8 cellular contexts compared by ENCODE assay signal in genomic region chr2:241318830-241319229, GRCh38. TPM values are rescaled to one million over a fixed set of nuclear protein-coding genes. Genes with fewer than 3 reads are reported as not detected.
A peak's percentile ranks its signal among the peaks of the same experiment; 100 is the strongest.
DNase-seq lines count a peak whose midpoint lies in the region; ATAC-seq, FAIRE-seq and TF ChIP-seq lines count a peak whose summit lies in the region.
"Not testable (repeated sequence)": the region's sequence is repeated elsewhere in the genome, so short reads cannot be mapped to it uniquely, and the experiment has no call there.

No MANE protein-coding gene starts in this region.

- H3F3A ChIP-seq in PC-9 (ENCODE audit: insufficient read depth, low read depth) = peaks cover 12% of the 10 kb centered on the region
- H3F3A ChIP-seq in smooth muscle cell (ENCODE audit: low read depth) = not testable (repeated sequence)

- peaks cover 60% of the 10 kb centered on the region for H3K4me1 ChIP-seq in ACC112 (ENCODE audit: control insufficient read depth, insufficient read depth, low read length, unreplicated experiment)
- H3K4me1 ChIP-seq in HAP-1 = peaks cover 24% of the 10 kb centered on the region
- H3K4me1 ChIP-seq in PC-9 (replicated peaks; ENCODE audit: insufficient read depth) = peaks cover 34% of the 10 kb centered on the region
- peaks cover 20% of the 10 kb centered on the region for H3K4me1 ChIP-seq in GM12878 (ENCODE audit: control insufficient read depth, insufficient read depth, low read length)
- H3K4me1 ChIP-seq in smooth muscle cell (ENCODE audit: low read depth) = peaks cover 40% of the 10 kb centered on the region

- H3K79me2 ChIP-seq in ACC112 (ENCODE audit: control insufficient read depth, insufficient read depth, low read length, unreplicated experiment) = peaks cover 91% of the 10 kb centered on the region
- peaks cover 92% of the 10 kb centered on the region for H3K79me2 ChIP-seq in PC-9 (ENCODE audit: low read depth)
- peaks cover 93% of the 10 kb centered on the region for H3K79me2 ChIP-seq in GM12878 (ENCODE audit: control insufficient read depth, insufficient read depth, low read length)
- peaks cover 91% of the 10 kb centered on the region for H3K79me2 ChIP-seq in smooth muscle cell (ENCODE audit: low read depth)

- not testable (repeated sequence) for H3K36me3 ChIP-seq in ACC112 (ENCODE audit: insufficient read depth, low read length); GM12878 (ENCODE audit: control insufficient read depth in 2 of 2, insufficient read depth in 2 of 2, low read length in 1 of 2); smooth muscle cell (ENCODE audit: low read depth)
- H3K36me3 ChIP-seq in HAP-1 (replicated peaks) = peaks cover 24% of the 10 kb centered on the region
- H3K36me3 ChIP-seq in PC-9 (ENCODE audit: low read depth) = peaks cover 20% of the 10 kb centered on the region

- not testable (repeated sequence) for H3K27ac ChIP-seq in ACC112 (ENCODE audit: low read depth, low read length); PC-9; GM12878 (ENCODE audit: control insufficient read depth, insufficient read depth)
- peak overlapping the region; percentile 99 for H3K27ac ChIP-seq in smooth muscle cell (ENCODE audit: low read depth)

- ATAC-seq in GM12878, natural killer cell: not testable (repeated sequence)

- not testable (repeated sequence) for H3K9me2 ChIP-seq in PC-9 (ENCODE audit: insufficient read depth)

- not testable (repeated sequence) for H2AFZ ChIP-seq in ACC112 (ENCODE audit: low read length, unreplicated experiment); PC-9; GM12878 (ENCODE audit: control insufficient read depth, low read depth, low read length); smooth muscle cell (ENCODE audit: low read depth)

- H4K20me1 ChIP-seq in PC-9 (ENCODE audit: insufficient read depth) = peaks cover 72% of the 10 kb centered on the region
- H4K20me1 ChIP-seq in GM12878 (ENCODE audit: control insufficient read depth, insufficient read depth) = not testable (repeated sequence)
- peaks cover 78% of the 10 kb centered on the region for H4K20me1 ChIP-seq in smooth muscle cell (ENCODE audit: low read depth)

- peak overlapping the region; percentile 22 for H3K27ac Mint-ChIP-seq in activated T-cell treated with anti-CD3 and anti-CD28 coated beads, Interleukin-2, amount 50 U/mL, for 24 hours
- H3K27ac Mint-ChIP-seq in natural killer cell = peak overlapping the region; percentile 96 to 99

- in situ Hi-C loops in HAP-1 (cut with MboI; ENCODE audit: low sequenced_read_pairs); GM12878 (cut with MboI): not testable (repeated sequence)

- not testable (repeated sequence) for TF ChIP-seq CTCF in PC-9 (conservative IDR thresholded peaks at IDR 0.05); GM12878 (IDR thresholded peaks at IDR 0.05 in 2 of 3, conservative IDR thresholded peaks at IDR 0.05 in 1 of 3; ENCODE audit: control insufficient read depth in 2 of 3, extremely low read depth in 1 of 3, insufficient read depth in 1 of 3, low read depth in 3 of 3, low read length in 3 of 3); fibroblast of the aortic adventitia (IDR thresholded peaks at IDR 0.05; ENCODE audit: insufficient read depth, low read length); natural killer cell (IDR thresholded peaks at IDR 0.05); smooth muscle cell (IDR thresholded peaks at IDR 0.05; ENCODE audit: borderline replicate concordance, insufficient read depth, poor library complexity, severe bottlenecking)

- 73% methylated on average over 6 of the region's 6 CpGs for WGBS in GM12878 (ENCODE audit: insufficient coverage, insufficient replicate concordance, low lambda C conversion rate, missing lambda C conversion rate)
- WGBS in smooth muscle cell (ENCODE audit: low lambda C conversion rate) = 79% methylated on average over 6 of the region's 6 CpGs

- TF ChIP-seq POLR2A in GM12878 (IDR thresholded peaks at IDR 0.05; ENCODE audit: low read depth, low read length) = not testable (repeated sequence)

- SMC1A ChIA-PET in GM12878 (lab: Charles Lee; ENCODE audit: uncharacterized antibody, unreplicated experiment) = interaction anchor here (0.7 to 3.4 kb wide), 7 partner anchors 13 to 73 kb away, joined by 3 to 13 read pairs (median 4); no protein-coding TSS in a partner anchor

- FAIRE-seq in GM12878 (lab: Jason Lieb, UNC) = not testable (repeated sequence)

- H3K9ac ChIP-seq in GM12878 (ENCODE audit: control insufficient read depth, insufficient read depth, low read length); smooth muscle cell (ENCODE audit: low read depth): not testable (repeated sequence)

- CTCF ChIA-PET in PC-9 (lab: Charles Lee) = not testable (repeated sequence)
- CTCF ChIA-PET in GM12878 (lab: Yijun Ruan, JAX) = interaction anchor here (0.8 to 3.6 kb wide), 6 partner anchors 16 to 100 kb away, joined by 4 to 23 read pairs (median 4); no protein-coding TSS in a partner anchor

- H3K9me3 Mint-ChIP-seq in activated T-cell treated with anti-CD3 and anti-CD28 coated beads, Interleukin-2, amount 50 U/mL, for 24 hours; natural killer cell: not testable (repeated sequence)

- not testable (repeated sequence) for H3K27me3 ChIP-seq in ACC112 (ENCODE audit: insufficient read depth, low read length); HAP-1 (ENCODE audit: low read depth); PC-9 (ENCODE audit: insufficient read depth, low read depth); GM12878 (replicated peaks in 1 of 2; ENCODE audit: control insufficient read depth in 2 of 2, insufficient read depth in 2 of 2, low read length in 1 of 2); smooth muscle cell (ENCODE audit: low read depth)

- intact Hi-C loops in PC-9 (cut with micrococcal nuclease; ENCODE audit: unreplicated experiment) (loop anchor here (5.0 kb wide), 3 partner anchors 38 to 217 kb away; partner anchors contain the start of genes FARP2, MTERF4 and STK25), GM12878 (cut with micrococcal nuclease; ENCODE audit: unreplicated experiment) (loop anchor here (5.0 kb wide), 2 partner anchors 73 to 217 kb away; partner anchors contain the start of gene MTERF4), natural killer cell (cut with micrococcal nuclease) (loop anchor here (5.0 to 10.0 kb wide), 6 partner anchors 47 to 754 kb away; partner anchors contain the start of genes ATG4B, DUSP28, RNPEPL1 and STK25)

- H3K4me3 ChIP-seq in ACC112 (ENCODE audit: low read depth, low read length) = peak overlapping the region; percentile 89
- peak overlapping the region; percentile 99; the same call in 1 of the 2 replicates for H3K4me3 ChIP-seq in HAP-1
- H3K4me3 ChIP-seq in PC-9 = not testable (repeated sequence)
- H3K4me3 ChIP-seq in GM12878 = peak overlapping the region; percentile 63
- peak overlapping the region; percentile 33 for H3K4me3 ChIP-seq in fibroblast of the aortic adventitia (ENCODE audit: low read depth, low read length)
- peak overlapping the region; percentile 98 for H3K4me3 ChIP-seq in smooth muscle cell

- H3K4me2 ChIP-seq in PC-9 = peak overlapping the region; percentile 78
- peak overlapping the region; percentile 90 for H3K4me2 ChIP-seq in GM12878 (ENCODE audit: control insufficient read depth, insufficient read depth)
- H3K4me2 ChIP-seq in smooth muscle cell = peak overlapping the region; percentile 93

- TF ChIP-seq EP300 in GM12878 (IDR thresholded peaks at IDR 0.05; ENCODE audit: borderline replicate concordance in 1 of 2, control insufficient read depth in 1 of 2, low read depth in 2 of 2, low read length in 2 of 2) = not testable (repeated sequence)

- not testable (repeated sequence) for H3K9me3 ChIP-seq in HAP-1; PC-9 (ENCODE audit: insufficient read depth, low read depth); GM12878 (replicated peaks; ENCODE audit: control insufficient read depth, insufficient read depth, low read length); smooth muscle cell (replicated peaks; ENCODE audit: low read depth)

- BruUV-seq in PC-9 (replicated peaks; lab: Mats Ljungman, UMichigan); GM12878 (replicated peaks; lab: Mats Ljungman, UMichigan): not testable (repeated sequence)

- H3K4me1 Mint-ChIP-seq in activated T-cell treated with anti-CD3 and anti-CD28 coated beads, Interleukin-2, amount 50 U/mL, for 24 hours (ENCODE audit: low read depth) = peaks cover 65% of the 10 kb centered on the region
- peaks cover 63 to 78% of the 10 kb centered on the region in 2 donors for H3K4me1 Mint-ChIP-seq in natural killer cell

- H3K27me3 Mint-ChIP-seq in activated T-cell treated with anti-CD3 and anti-CD28 coated beads, Interleukin-2, amount 50 U/mL, for 24 hours; natural killer cell (ENCODE audit: low read depth in 2 of 2): not testable (repeated sequence)

- POLR2A ChIA-PET in PC-9 (lab: Charles Lee; ENCODE audit: unreplicated experiment) (interaction anchor here (0.6 kb wide), 1 partner anchor 241 kb away, joined by 4 read pairs; no protein-coding TSS in a partner anchor), GM12878 (lab: Charles Lee) (interaction anchor here (0.8 to 1.9 kb wide), 7 partner anchors 9 to 567 kb away, joined by 3 to 5 read pairs (median 4); no protein-coding TSS in a partner anchor)

- H3K36me3 Mint-ChIP-seq in activated T-cell treated with anti-CD3 and anti-CD28 coated beads, Interleukin-2, amount 50 U/mL, for 24 hours (ENCODE audit: low read depth) = peaks cover 79% of the 10 kb centered on the region
- not testable (repeated sequence) for H3K36me3 Mint-ChIP-seq in natural killer cell

- not testable (repeated sequence) for DNase-seq in HAP-1 (ENCODE audit: low spot score in 2 of 2); PC-9; activated T-cell treated with anti-CD3 and anti-CD28 coated beads, Interleukin-2, amount 50 U/mL, for 24 hours; GM12878 (ENCODE audit: low read depth, low spot score); fibroblast of the aortic adventitia (ENCODE audit: low read depth); natural killer cell; smooth muscle cell (lab: John Stamatoyannopoulos, UW; ENCODE audit: unreplicated experiment)

- peak overlapping the region; percentile 100 for H3K4me3 Mint-ChIP-seq in activated T-cell treated with anti-CD3 and anti-CD28 coated beads, Interleukin-2, amount 50 U/mL, for 24 hours
- peak overlapping the region; percentile 9 for H3K4me3 Mint-ChIP-seq in natural killer cell

- TF ChIP-seq RAD21 in GM12878 (IDR thresholded peaks at IDR 0.05; ENCODE audit: insufficient read depth, low read depth, low read length) = not testable (repeated sequence)

- RAD21 ChIA-PET in GM12878 (lab: Charles Lee; ENCODE audit: unreplicated experiment) = interaction anchor here (0.9 to 2.1 kb wide), 8 partner anchors 11 to 240 kb away, joined by 3 to 15 read pairs (median 3); no protein-coding TSS in a partner anchor

RNA-seq across cellular contexts. Expression of gene SEPTIN2, which starts 3.1 kb away (rescaled TPM):
- total RNA-seq in PC-9 (2021) = 431 and 500 TPM in 2 replicates
- total RNA-seq in GM12878 (2013; cell fraction: nucleolus; rRNA removed) = 581 and 595 TPM in 2 replicates
- 228 and 270 TPM in 2 replicates for total RNA-seq in GM12878 (2014; rRNA removed)
- total RNA-seq in GM12878 (2014; rRNA removed; fragmentation: Illumina TruSeq; extraction: Trizol) = 248 and 251 TPM in 2 replicates
- 222 and 244 TPM in 2 replicates for total RNA-seq in GM12878 (2021)
- 164 TPM for polyA plus RNA-seq in GM12878 (2011; ENCODE audit: low read depth)
- polyA plus RNA-seq in GM12878 (2011; rRNA removed) = 474 and 566 TPM in 2 replicates
- 143 and 155 TPM in 2 replicates for polyA plus RNA-seq in GM12878 (2011; cell fraction: cytosol; rRNA removed)
- 289 and 340 TPM in 2 replicates for polyA plus RNA-seq in GM12878 (2011; cell fraction: nucleus; rRNA removed)
- 194 and 223 TPM in 2 replicates for polyA plus RNA-seq in GM12878 (2012)
- 354 and 392 TPM in 2 replicates for polyA plus RNA-seq in GM12878 (2014; fragmentation: Illumina TruSeq; extraction: Trizol)
- polyA plus RNA-seq in GM12878 (2014; fragmentation: Nextera tagmentation; extraction: Ambion mirVana) = 100 to 1,000 TPM; 169 to 174 TPM
- polyA plus RNA-seq in GM12878 (2014; rRNA removed) = 232 and 290 TPM in 2 replicates
- polyA plus RNA-seq in GM12878 (2016; fragmentation: Nextera tagmentation; extraction: Ambion mirVana) = 100 to 1,000 TPM; 315 to 334 TPM
- 174 and 362 TPM in 2 replicates for polyA minus RNA-seq in GM12878 (2011; rRNA and poly(A)+ RNA removed)
- 88.3 and 99.6 TPM in 2 replicates for polyA minus RNA-seq in GM12878 (2011; cell fraction: cytosol; rRNA and poly(A)+ RNA removed)
- 110 and 165 TPM in 2 replicates for polyA minus RNA-seq in GM12878 (2011; cell fraction: nucleus; rRNA and poly(A)+ RNA removed)
- total RNA-seq in fibroblast of the aortic adventitia (ENCODE audit: low replicate concordance) = 472 and 546 TPM in 2 replicates
- 100 to 1,000 TPM; 275 to 315 (median 275) TPM for total RNA-seq in natural killer cell
- 443 and 523 TPM in 2 replicates for total RNA-seq in smooth muscle cell
- polyA plus RNA-seq in smooth muscle cell = 314 and 344 TPM in 2 replicates

RNA-seq across cellular contexts. Expression of gene HDLBP, which starts 3.4 kb away (rescaled TPM):
- total RNA-seq in PC-9 (2021) = 715 and 908 TPM in 2 replicates
- 398 and 445 TPM in 2 replicates for total RNA-seq in GM12878 (2013; cell fraction: nucleolus; rRNA removed)
- 275 and 279 TPM in 2 replicates for total RNA-seq in GM12878 (2014; rRNA removed)
- total RNA-seq in GM12878 (2014; rRNA removed; fragmentation: Illumina TruSeq; extraction: Trizol) = 233 and 234 TPM in 2 replicates
- total RNA-seq in GM12878 (2021) = 344 and 348 TPM in 2 replicates
- polyA plus RNA-seq in GM12878 (2011; ENCODE audit: low read depth) = 172 TPM
- 88.3 and 135 TPM in 2 replicates for polyA plus RNA-seq in GM12878 (2011; rRNA removed)
- polyA plus RNA-seq in GM12878 (2011; cell fraction: cytosol; rRNA removed) = 161 and 182 TPM in 2 replicates
- polyA plus RNA-seq in GM12878 (2011; cell fraction: nucleus; rRNA removed) = 336 and 338 TPM in 2 replicates
- 264 and 294 TPM in 2 replicates for polyA plus RNA-seq in GM12878 (2012)
- polyA plus RNA-seq in GM12878 (2014; fragmentation: Illumina TruSeq; extraction: Trizol) = 306 and 383 TPM in 2 replicates
- 10 to 100 TPM; 19.5 to 56.8 TPM for polyA plus RNA-seq in GM12878 (2014; fragmentation: Nextera tagmentation; extraction: Ambion mirVana)
- polyA plus RNA-seq in GM12878 (2014; rRNA removed) = 166 and 180 TPM in 2 replicates
- polyA plus RNA-seq in GM12878 (2016; fragmentation: Nextera tagmentation; extraction: Ambion mirVana) = 100 to 1,000 TPM; 264 to 273 TPM
- polyA minus RNA-seq in GM12878 (2011; rRNA and poly(A)+ RNA removed) = 236 and 259 TPM in 2 replicates
- polyA minus RNA-seq in GM12878 (2011; cell fraction: cytosol; rRNA and poly(A)+ RNA removed) = 110 and 125 TPM in 2 replicates
- 148 and 204 TPM in 2 replicates for polyA minus RNA-seq in GM12878 (2011; cell fraction: nucleus; rRNA and poly(A)+ RNA removed)
- 929 and 1,195 TPM in 2 replicates for total RNA-seq in fibroblast of the aortic adventitia (ENCODE audit: low replicate concordance)
- 100 to 1,000 TPM; 170 to 200 (median 177) TPM for total RNA-seq in natural killer cell
- total RNA-seq in smooth muscle cell = 504 and 559 TPM in 2 replicates
- 545 and 601 TPM in 2 replicates for polyA plus RNA-seq in smooth muscle cell

RNA-seq across cellular contexts. Expression of gene FARP2, which starts 37.3 kb away (rescaled TPM):
- total RNA-seq in PC-9 (2021) (81.5 and 89.1 TPM in 2 replicates), GM12878 (2014; rRNA removed) (36.0 and 45.0 TPM in 2 replicates), GM12878 (2014; rRNA removed; fragmentation: Illumina TruSeq; extraction: Trizol) (32.7 and 36.8 TPM in 2 replicates), GM12878 (2021) (62.6 and 67.5 TPM in 2 replicates), fibroblast of the aortic adventitia (ENCODE audit: low replicate concordance) (27.2 and 41.0 TPM in 2 replicates), natural killer cell (10 to 100 TPM; 26.8 to 40.6 (median 31.6) TPM), smooth muscle cell (27.4 and 27.6 TPM in 2 replicates)
- total RNA-seq in GM12878 (2013; cell fraction: nucleolus; rRNA removed) = 108 TPM in 2 replicates
- 22.3 TPM for polyA plus RNA-seq in GM12878 (2011; ENCODE audit: low read depth)
- polyA plus RNA-seq in GM12878 (2011; rRNA removed) (47.1 and 51.8 TPM in 2 replicates), GM12878 (2014; fragmentation: Illumina TruSeq; extraction: Trizol) (36.8 and 47.7 TPM in 2 replicates), GM12878 (2014; fragmentation: Nextera tagmentation; extraction: Ambion mirVana) (1 to 10 TPM; 5.5 to 5.6 TPM), GM12878 (2014; rRNA removed) (31.2 and 35.1 TPM in 2 replicates), GM12878 (2016; fragmentation: Nextera tagmentation; extraction: Ambion mirVana) (10 to 100 TPM; 50.6 to 54.4 TPM), smooth muscle cell (15.9 and 18.4 TPM in 2 replicates)
- 30.7 and 31.1 TPM in 2 replicates for polyA plus RNA-seq in GM12878 (2011; cell fraction: cytosol; rRNA removed)
- 37.9 and 44.2 TPM in 2 replicates for polyA plus RNA-seq in GM12878 (2011; cell fraction: nucleus; rRNA removed)
- polyA plus RNA-seq in GM12878 (2012) = 15.6 and 22.4 TPM in 2 replicates
- 61.9 and 69.6 TPM in 2 replicates for polyA minus RNA-seq in GM12878 (2011; rRNA and poly(A)+ RNA removed)
- 24.6 and 24.9 TPM in 2 replicates for polyA minus RNA-seq in GM12878 (2011; cell fraction: cytosol; rRNA and poly(A)+ RNA removed)
- 20.8 and 29.6 TPM in 2 replicates for polyA minus RNA-seq in GM12878 (2011; cell fraction: nucleus; rRNA and poly(A)+ RNA removed)
